In genomic region chr17:20009302-20010098, GRCh38 we compare ENCODE assay signal across 1 cellular context.
TF ChIP-seq lines count a peak whose summit lies in the region.

A gene with protein sequence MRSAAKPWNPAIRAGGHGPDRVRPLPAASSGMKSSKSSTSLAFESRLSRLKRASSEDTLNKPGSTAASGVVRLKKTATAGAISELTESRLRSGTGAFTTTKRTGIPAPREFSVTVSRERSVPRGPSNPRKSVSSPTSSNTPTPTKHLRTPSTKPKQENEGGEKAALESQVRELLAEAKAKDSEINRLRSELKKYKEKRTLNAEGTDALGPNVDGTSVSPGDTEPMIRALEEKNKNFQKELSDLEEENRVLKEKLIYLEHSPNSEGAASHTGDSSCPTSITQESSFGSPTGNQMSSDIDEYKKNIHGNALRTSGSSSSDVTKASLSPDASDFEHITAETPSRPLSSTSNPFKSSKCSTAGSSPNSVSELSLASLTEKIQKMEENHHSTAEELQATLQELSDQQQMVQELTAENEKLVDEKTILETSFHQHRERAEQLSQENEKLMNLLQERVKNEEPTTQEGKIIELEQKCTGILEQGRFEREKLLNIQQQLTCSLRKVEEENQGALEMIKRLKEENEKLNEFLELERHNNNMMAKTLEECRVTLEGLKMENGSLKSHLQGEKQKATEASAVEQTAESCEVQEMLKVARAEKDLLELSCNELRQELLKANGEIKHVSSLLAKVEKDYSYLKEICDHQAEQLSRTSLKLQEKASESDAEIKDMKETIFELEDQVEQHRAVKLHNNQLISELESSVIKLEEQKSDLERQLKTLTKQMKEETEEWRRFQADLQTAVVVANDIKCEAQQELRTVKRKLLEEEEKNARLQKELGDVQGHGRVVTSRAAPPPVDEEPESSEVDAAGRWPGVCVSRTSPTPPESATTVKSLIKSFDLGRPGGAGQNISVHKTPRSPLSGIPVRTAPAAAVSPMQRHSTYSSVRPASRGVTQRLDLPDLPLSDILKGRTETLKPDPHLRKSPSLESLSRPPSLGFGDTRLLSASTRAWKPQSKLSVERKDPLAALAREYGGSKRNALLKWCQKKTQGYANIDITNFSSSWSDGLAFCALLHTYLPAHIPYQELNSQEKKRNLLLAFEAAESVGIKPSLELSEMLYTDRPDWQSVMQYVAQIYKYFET (plus strand): TSS chr17:20009359. CDS start chr17:20096652, 87,293 bp downstream.

TF ChIP-seq in HepG2, 621 proteins besides CTCF, POLR2A, EP300 and RAD21 (continued from another document and continues in another):
- TF ChIP-seq, protein P1, sequence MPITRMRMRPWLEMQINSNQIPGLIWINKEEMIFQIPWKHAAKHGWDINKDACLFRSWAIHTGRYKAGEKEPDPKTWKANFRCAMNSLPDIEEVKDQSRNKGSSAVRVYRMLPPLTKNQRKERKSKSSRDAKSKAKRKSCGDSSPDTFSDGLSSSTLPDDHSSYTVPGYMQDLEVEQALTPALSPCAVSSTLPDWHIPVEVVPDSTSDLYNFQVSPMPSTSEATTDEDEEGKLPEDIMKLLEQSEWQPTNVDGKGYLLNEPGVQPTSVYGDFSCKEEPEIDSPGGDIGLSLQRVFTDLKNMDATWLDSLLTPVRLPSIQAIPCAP (CRISPR knock-in tag; IDR thresholded peaks at IDR 0.05; ENCODE audit: low read depth) = no peak
- TF ChIP-seq SOX13 (IDR thresholded peaks at IDR 0.05) (no peak), SOX13 (CRISPR knock-in tag; conservative IDR thresholded peaks at IDR 0.05 in 1 of 2, IDR thresholded peaks at IDR 0.05 in 1 of 2) (no peak), HNRNPK (IDR thresholded peaks at IDR 0.05; ENCODE audit: low read depth, low read length, poor library complexity, severe bottlenecking) (peak; percentile 13), TMF1 (CRISPR knock-in tag; IDR thresholded peaks at IDR 0.05; ENCODE audit: low read depth) (0 out of 2 replicates have a peak, but pooled peaks have one; percentile 59), ZNF687 (CRISPR knock-in tag; IDR thresholded peaks at IDR 0.05) (peak; percentile 61), ZBTB42 (CRISPR knock-in tag; IDR thresholded peaks at IDR 0.05) (no peak), POGK (CRISPR knock-in tag; conservative IDR thresholded peaks at IDR 0.05) (peak; percentile 45; the same call in 1 of the 2 replicates), ZFP82 (CRISPR knock-in tag; IDR thresholded peaks at IDR 0.05; ENCODE audit: borderline replicate concordance) (0 out of 2 replicates have a peak, but pooled peaks have one; percentile 69), ZBTB7A (CRISPR knock-in tag; IDR thresholded peaks at IDR 0.05) (peak; percentile 56; the same call in 1 of the 2 replicates), CREM (IDR thresholded peaks at IDR 0.05) (no peak), CREM (CRISPR knock-in tag; IDR thresholded peaks at IDR 0.05) (no peak), ZNF768 (CRISPR knock-in tag; IDR thresholded peaks at IDR 0.05) (peak; percentile 40; the same call in 1 of the 2 replicates), UBTF (CRISPR knock-in tag; IDR thresholded peaks at IDR 0.05) (peak; percentile 53; the same call in 1 of the 2 replicates), ZBTB38 (CRISPR knock-in tag; IDR thresholded peaks at IDR 0.05) (0 out of 2 replicates have a peak, but pooled peaks have one; percentile 21), MAZ (IDR thresholded peaks at IDR 0.05; ENCODE audit: borderline replicate concordance, low read depth, low read length) (no peak), MAZ (CRISPR knock-in tag; IDR thresholded peaks at IDR 0.05; ENCODE audit: low read depth) (peak; percentile 71; the same call in 1 of the 2 replicates), HCFC1 (IDR thresholded peaks at IDR 0.05; ENCODE audit: low read depth, low read length) (peak; percentile 90), ZNF749 (CRISPR knock-in tag; IDR thresholded peaks at IDR 0.05; ENCODE audit: borderline replicate concordance) (0 out of 2 replicates have a peak, but pooled peaks have one; percentile 2), ZNF788 (CRISPR knock-in tag; IDR thresholded peaks at IDR 0.05; ENCODE audit: borderline replicate concordance) (0 out of 2 replicates have a peak, but pooled peaks have one; percentile 21), CERS6 (CRISPR knock-in tag; IDR thresholded peaks at IDR 0.05) (no peak), IRF2 (CRISPR knock-in tag; IDR thresholded peaks at IDR 0.05) (peak; percentile 73; the same call in 1 of the 2 replicates), ZNF816 (CRISPR knock-in tag; IDR thresholded peaks at IDR 0.05; ENCODE audit: borderline replicate concordance) (no peak), ELK4 (CRISPR knock-in tag; IDR thresholded peaks at IDR 0.05; ENCODE audit: borderline replicate concordance) (no peak), MTA1 (CRISPR knock-in tag; IDR thresholded peaks at IDR 0.05; ENCODE audit: borderline replicate concordance) (peak; percentile 40; the same call in 1 of the 2 replicates), ZNF546 (CRISPR knock-in tag; conservative IDR thresholded peaks at IDR 0.05) (peak; percentile 65; the same call in 1 of the 2 replicates), MYPOP (CRISPR knock-in tag; IDR thresholded peaks at IDR 0.05) (peak; percentile 62)
- TF ChIP-seq, protein P2, sequence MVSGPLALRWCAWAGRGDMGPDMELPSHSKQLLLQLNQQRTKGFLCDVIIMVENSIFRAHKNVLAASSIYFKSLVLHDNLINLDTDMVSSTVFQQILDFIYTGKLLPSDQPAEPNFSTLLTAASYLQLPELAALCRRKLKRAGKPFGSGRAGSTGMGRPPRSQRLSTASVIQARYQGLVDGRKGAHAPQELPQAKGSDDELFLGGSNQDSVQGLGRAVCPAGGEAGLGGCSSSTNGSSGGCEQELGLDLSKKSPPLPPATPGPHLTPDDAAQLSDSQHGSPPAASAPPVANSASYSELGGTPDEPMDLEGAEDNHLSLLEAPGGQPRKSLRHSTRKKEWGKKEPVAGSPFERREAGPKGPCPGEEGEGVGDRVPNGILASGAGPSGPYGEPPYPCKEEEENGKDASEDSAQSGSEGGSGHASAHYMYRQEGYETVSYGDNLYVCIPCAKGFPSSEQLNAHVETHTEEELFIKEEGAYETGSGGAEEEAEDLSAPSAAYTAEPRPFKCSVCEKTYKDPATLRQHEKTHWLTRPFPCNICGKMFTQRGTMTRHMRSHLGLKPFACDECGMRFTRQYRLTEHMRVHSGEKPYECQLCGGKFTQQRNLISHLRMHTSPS (CRISPR knock-in tag; IDR thresholded peaks at IDR 0.05; ENCODE audit: low read depth) = 0 out of 2 replicates have a peak, but pooled peaks have one; percentile 15
- TF ChIP-seq, protein P3, sequence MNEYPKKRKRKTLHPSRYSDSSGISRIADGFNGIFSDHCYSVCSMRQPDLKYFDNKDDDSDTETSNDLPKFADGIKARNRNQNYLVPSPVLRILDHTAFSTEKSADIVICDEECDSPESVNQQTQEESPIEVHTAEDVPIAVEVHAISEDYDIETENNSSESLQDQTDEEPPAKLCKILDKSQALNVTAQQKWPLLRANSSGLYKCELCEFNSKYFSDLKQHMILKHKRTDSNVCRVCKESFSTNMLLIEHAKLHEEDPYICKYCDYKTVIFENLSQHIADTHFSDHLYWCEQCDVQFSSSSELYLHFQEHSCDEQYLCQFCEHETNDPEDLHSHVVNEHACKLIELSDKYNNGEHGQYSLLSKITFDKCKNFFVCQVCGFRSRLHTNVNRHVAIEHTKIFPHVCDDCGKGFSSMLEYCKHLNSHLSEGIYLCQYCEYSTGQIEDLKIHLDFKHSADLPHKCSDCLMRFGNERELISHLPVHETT (CRISPR knock-in tag; conservative IDR thresholded peaks at IDR 0.05) = 0 out of 2 replicates have a peak, but pooled peaks have one; percentile 45
- TF ChIP-seq, protein P4, sequence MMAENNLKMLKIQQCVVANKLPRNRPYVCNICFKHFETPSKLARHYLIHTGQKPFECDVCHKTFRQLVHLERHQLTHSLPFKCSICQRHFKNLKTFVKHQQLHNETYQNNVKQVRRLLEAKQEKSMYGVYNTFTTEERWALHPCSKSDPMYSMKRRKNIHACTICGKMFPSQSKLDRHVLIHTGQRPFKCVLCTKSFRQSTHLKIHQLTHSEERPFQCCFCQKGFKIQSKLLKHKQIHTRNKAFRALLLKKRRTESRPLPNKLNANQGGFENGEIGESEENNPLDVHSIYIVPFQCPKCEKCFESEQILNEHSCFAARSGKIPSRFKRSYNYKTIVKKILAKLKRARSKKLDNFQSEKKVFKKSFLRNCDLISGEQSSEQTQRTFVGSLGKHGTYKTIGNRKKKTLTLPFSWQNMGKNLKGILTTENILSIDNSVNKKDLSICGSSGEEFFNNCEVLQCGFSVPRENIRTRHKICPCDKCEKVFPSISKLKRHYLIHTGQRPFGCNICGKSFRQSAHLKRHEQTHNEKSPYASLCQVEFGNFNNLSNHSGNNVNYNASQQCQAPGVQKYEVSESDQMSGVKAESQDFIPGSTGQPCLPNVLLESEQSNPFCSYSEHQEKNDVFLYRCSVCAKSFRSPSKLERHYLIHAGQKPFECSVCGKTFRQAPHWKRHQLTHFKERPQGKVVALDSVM (CRISPR knock-in tag; IDR thresholded peaks at IDR 0.05) = 0 out of 2 replicates have a peak, but pooled peaks have one; percentile 22
